In the genomic region with DNA sequence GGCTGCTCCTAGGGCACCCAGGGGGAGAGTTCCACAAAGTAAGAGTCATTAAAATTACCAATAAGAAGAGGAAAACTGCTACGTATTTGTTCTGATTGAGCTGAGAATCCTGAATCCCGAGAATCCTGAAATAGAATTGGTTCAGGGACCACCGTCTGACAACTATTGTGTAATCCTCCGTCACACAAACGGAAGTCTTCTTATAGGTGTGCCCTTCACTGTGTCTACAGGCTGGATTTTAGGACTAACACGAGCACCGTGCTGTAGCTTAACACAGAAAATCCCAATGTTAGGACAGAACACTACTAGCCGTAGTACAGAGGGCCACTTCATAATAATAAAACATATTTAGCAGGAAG, we compare ENCODE assay signal across 8 cellular contexts. TPM values are rescaled to one million over a fixed set of nuclear protein-coding genes. Genes with fewer than 3 reads are reported as not detected.
DNase-seq lines count a peak whose midpoint lies in the region; ATAC-seq and TF ChIP-seq lines count a peak whose summit lies in the region.

No MANE protein-coding gene starts in this region.

- peak overlapping the region in 4 of 5 experiments; percentile 12 to 73 (median 36) for H3K4me3 Mint-ChIP-seq in brain

- TF ChIP-seq CTCF in A673 (conservative IDR thresholded peaks at IDR 0.05; ENCODE audit: low read depth, low read length) (no peak), HL-60 (IDR thresholded peaks at IDR 0.05; ENCODE audit: insufficient read depth, low read length) (no peak), brain (conservative IDR thresholded peaks at IDR 0.05) (no peak), RWPE1 (conservative IDR thresholded peaks at IDR 0.05; ENCODE audit: low read depth) (no peak)

- no peak for DNase-seq in A673 (ENCODE audit: low spot score)
- no peak for DNase-seq in HL-60 (ENCODE audit: low read depth in 1 of 2, low spot score in 1 of 2)
- no peak for DNase-seq in AG08396 (ENCODE audit: low spot score)
- DNase-seq in RWPE1 (ENCODE audit: low spot score) = no peak
- DNase-seq in posterior cingulate gyrus = no peak

- ATAC-seq in GM18861 (IDR thresholded peaks at IDR 0.05; ENCODE audit: unreplicated experiment) = no peak

- CTCF ChIA-PET in A673 (lab: Charles Lee) (interaction anchor here (1.0 kb wide), 2 partner anchors 79 to 193 kb away, joined by 3 to 4 read pairs; no protein-coding TSS in a partner anchor), RWPE1 (lab: Yijun Ruan, JAX) (interaction anchor here (0.6 to 2.0 kb wide), 8 partner anchors 12 to 193 kb away, joined by 3 to 10 read pairs (median 4); a partner anchor contains a TSS)

- POLR2A ChIA-PET in A673 (lab: Charles Lee; ENCODE audit: low non-redundant PET) (no interaction called here), RWPE1 (lab: Yijun Ruan, JAX; ENCODE audit: low non-redundant PET) (interaction anchor here (0.6 kb wide), 1 partner anchor 1780 kb away, joined by 3 read pairs; no protein-coding TSS in a partner anchor)

- no peak overlapping the region for H3K27ac ChIP-seq in A673 (ENCODE audit: low read depth, low read length, poor library complexity, severe bottlenecking)
- H3K27ac ChIP-seq in HL-60 (replicated peaks) = no peak overlapping the region
- H3K27ac ChIP-seq in muscle layer of duodenum (ENCODE audit: low read length) = no peak overlapping the region
- H3K27ac ChIP-seq in RWPE1 = no peak overlapping the region

- intact Hi-C loops in A673 (cut with micrococcal nuclease; ENCODE audit: unreplicated experiment) = loop anchor here (5.0 kb wide), 1 partner anchor 77 kb away; no protein-coding TSS in a partner anchor
- intact Hi-C loops in posterior cingulate gyrus (cut with DNase I) = no loop called here

- H3K9me3 ChIP-seq in A673 (ENCODE audit: low read depth, low read length, poor library complexity, severe bottlenecking) (no peaks in the 10 kb centered on the region), muscle layer of duodenum (ENCODE audit: control insufficient read depth in 1 of 2, low read length in 2 of 2) (no peaks in the 10 kb centered on the region)

- peaks cover 5 to 25% (median 13%) of the 10 kb centered on the region in 5 experiments for H3K9me3 Mint-ChIP-seq in brain

- peaks cover 18% of the 10 kb centered on the region for H3K27me3 Mint-ChIP-seq in brain

- peak overlapping the region; percentile 38 for H3K4me3 ChIP-seq in A673 (ENCODE audit: low read depth, low read length, poor library complexity, severe bottlenecking)
- H3K4me3 ChIP-seq in HL-60 (replicated peaks; ENCODE audit: insufficient read depth, low read length) = peak overlapping the region; percentile 47; the same call in 1 of the 2 replicates
- peak overlapping the region; percentile 73 to 82 for H3K4me3 ChIP-seq in muscle layer of duodenum (ENCODE audit: low read depth in 1 of 2, low read length in 2 of 2)

- no peaks in the 10 kb centered on the region for H3K27me3 ChIP-seq in A673 (replicated peaks; ENCODE audit: insufficient read depth, low read depth, low read length, poor library complexity)
- H3K27me3 ChIP-seq in HL-60 (ENCODE audit: insufficient read depth, poor library complexity, severe bottlenecking) = no peaks in the 10 kb centered on the region
- no peaks in the 10 kb centered on the region for H3K27me3 ChIP-seq in muscle layer of duodenum (ENCODE audit: low read depth, low read length)

- H3K36me3 ChIP-seq in A673 (ENCODE audit: insufficient read depth, low read length, poor library complexity, severe bottlenecking) (no peaks in the 10 kb centered on the region), muscle layer of duodenum (ENCODE audit: control insufficient read depth in 1 of 2, insufficient read depth in 2 of 2, low read length in 2 of 2) (no peaks in the 10 kb centered on the region)

- no TSS peak for BruUV-seq in A673 (replicated peaks; lab: Mats Ljungman, UMichigan)

- H3K36me3 Mint-ChIP-seq in brain = peaks cover 3% of the 10 kb centered on the region

- H3K4me1 Mint-ChIP-seq in brain = peaks cover 12% of the 10 kb centered on the region

- H3K27ac Mint-ChIP-seq in brain = no peak overlapping the region

- peaks cover 6% of the 10 kb centered on the region for H3K4me1 ChIP-seq in A673 (ENCODE audit: insufficient read depth, low read length, poor library complexity, severe bottlenecking)
- H3K4me1 ChIP-seq in muscle layer of duodenum (ENCODE audit: control insufficient read depth in 1 of 2, insufficient read depth in 2 of 2, low read length in 2 of 2) = peaks cover 0 to 10% of the 10 kb centered on the region in 2 donors

RNA-seq across cellular contexts. Expression of a gene that starts 50.6 kb away (rescaled TPM):
- 20.7 and 20.8 TPM in 2 replicates for total RNA-seq in A673 (2021)
- 38.1 TPM for polyA plus RNA-seq in brain (ENCODE audit: insufficient read depth, low read depth, low replicate concordance)

RNA-seq across cellular contexts. Expression of a gene that starts 59.8 kb away (rescaled TPM):
- total RNA-seq in A673 (2021) = 49.3 and 56.6 TPM in 2 replicates
- polyA plus RNA-seq in brain (ENCODE audit: insufficient read depth, low read depth, low replicate concordance) = 19.8 TPM
